In the genomic region with DNA sequence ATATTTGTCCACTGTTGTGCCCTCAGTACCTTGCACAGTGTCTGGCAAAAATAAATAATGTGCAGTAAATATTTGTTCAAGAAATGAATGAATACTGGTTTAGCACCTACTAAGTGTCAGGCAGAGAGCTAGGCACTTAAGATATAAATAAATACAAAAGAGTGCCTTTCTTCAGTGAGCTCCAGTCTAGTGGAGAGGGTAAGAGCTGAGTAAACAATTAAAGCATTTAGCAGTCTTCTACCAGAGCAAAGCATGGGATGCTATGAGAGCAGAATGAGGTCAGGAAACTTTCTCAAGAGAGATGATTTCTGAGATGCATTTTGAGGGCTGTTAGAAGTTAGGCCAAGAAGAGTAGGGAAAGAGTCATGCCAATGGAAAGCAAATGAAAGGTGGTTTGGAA, we compare ENCODE assay signal across 27 cellular contexts.
"Had no signal": no experiment of that assay in that cellular context is flagged by ENCODE, and none has a peak within 500 bp of the region (broad histone marks: within the 10 kb centered on the region; RNA-seq: fewer than 3 reads in every experiment).

No MANE protein-coding gene starts in this region.

- H3K36me3 ChIP-seq: ascending aorta, cardiac muscle cell, SJCRH30 had no signal

- DNase-seq: activated CD4-positive, alpha-beta T cell treated with anti-CD3 and anti-CD28 coated beads for 36 hours; activated CD4-positive, alpha-beta T cell treated with anti-CD3 and anti-CD28 coated beads, Interleukin-2, amount 10 ng/mL, durations not matched to agents 7 days and 5 days; activated CD4-positive, alpha-beta T cell treated with anti-CD3 and anti-CD28 coated beads, Interleukin-2, amount 50 U/mL, for 48 hours; activated CD8-positive, alpha-beta T cell treated with anti-CD3 and anti-CD28 coated beads, Interleukin-2, amount 10 ng/mL, durations not matched to agents 7 days and 5 days; activated gamma-delta T cell; activated naive CD4-positive, alpha-beta T cell treated with Interleukin-2 at 50 U/mL for 16 hours; activated naive CD8-positive, alpha-beta T cell treated with anti-CD3 and anti-CD28 coated beads, Interleukin-2, amount 10 ng/mL, durations not matched to agents 7 days and 5 days; activated T-cell treated with anti-CD3 and anti-CD28 coated beads, Interleukin-2, amount 50 U/mL, for 24 hours; amygdala; MM.1S; MV-4-11; NCI-H1105; NCI-H1417 treated with DMSO at 0.1 percent for 48 hours; NCI-H187 treated with DMSO at 0.1 percent for 48 hours; NCI-H2081; NCI-H2171; NCI-H446; NCI-H524 treated with DMSO at 0.1 percent for 48 hours; SHP77; SJCRH30 had no signal

- H3K27me3 ChIP-seq: ascending aorta, cardiac muscle cell, SJCRH30 had no signal

- H3K27ac ChIP-seq: ascending aorta, cardiac muscle cell, KMS-11, SJCRH30, SK-N-MC had no signal

- H3K4me1 ChIP-seq: ascending aorta, SJCRH30 had no signal

- ATAC-seq: activated CD4-positive, alpha-beta T cell treated with anti-CD3 and anti-CD28 coated beads for 36 hours; activated CD4-positive, CD25-positive, alpha-beta regulatory T cell treated with anti-CD3 and anti-CD28 coated beads, Interleukin-2, amount 50 U/mL, for 24 hours; activated CD8-positive, alpha-beta T cell treated with anti-CD3 and anti-CD28 coated beads, Interleukin-2, amount 10 ng/mL, durations not matched to agents 7 days and 5 days; Panc1; WTC11 had no signal

- H3K4me3 ChIP-seq: ascending aorta, cardiac muscle cell, SJCRH30, SK-N-MC had no signal

- H3K9me3 ChIP-seq: ascending aorta, SJCRH30 had no signal
